8 cellular contexts compared by ENCODE assay signal in the genomic region with DNA sequence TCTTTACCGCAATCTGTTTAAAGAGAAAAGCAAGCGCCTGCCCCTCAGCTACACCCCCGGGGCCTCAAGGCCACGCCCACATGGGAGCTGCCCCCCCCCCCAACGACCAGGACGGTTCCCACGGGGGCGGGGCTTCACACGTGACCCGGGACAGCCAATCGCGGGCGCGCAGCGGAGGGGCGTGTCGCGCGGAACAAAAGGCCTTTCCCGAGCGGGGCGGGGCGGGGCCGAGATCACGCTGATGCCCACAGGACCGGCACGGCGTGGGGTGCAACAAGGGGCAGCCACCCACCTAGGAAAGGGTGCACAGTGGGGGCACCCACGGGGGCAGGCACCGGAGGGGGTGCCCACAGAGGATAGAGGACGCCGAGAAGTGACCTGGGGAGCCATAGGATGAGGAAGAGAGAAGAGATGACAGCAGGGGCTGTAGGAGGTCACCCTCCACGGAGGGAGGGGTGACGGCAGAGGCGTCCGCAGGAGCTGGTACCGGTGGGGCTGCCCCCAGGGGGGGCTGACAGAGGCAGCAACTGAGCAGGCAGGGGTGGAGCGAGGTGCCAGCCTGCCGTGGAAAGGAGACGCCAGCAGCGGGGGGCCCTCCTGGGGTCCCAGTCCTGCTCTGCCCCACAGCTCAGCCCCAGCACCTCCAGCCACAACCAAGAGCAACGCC. TPM values are rescaled to one million over a fixed set of nuclear protein-coding genes. Genes with fewer than 3 reads are reported as not detected.
DNase-seq lines count a peak whose midpoint lies in the region; ATAC-seq and TF ChIP-seq lines count a peak whose summit lies in the region.

No MANE protein-coding gene starts in this region.

- H3K4me1 ChIP-seq in right lobe of liver: peaks cover 0 to 10% (median 0%) of the 10 kb centered on the region in 4 donors

- H3K4me3 ChIP-seq in AG04450 (ENCODE audit: low read depth, low read length) (peak overlapping the region; percentile 67), right lobe of liver (peak overlapping the region; percentile 9 to 49 (median 12))

- intact Hi-C loops in right lobe of liver (cut with DNase I): no loop called here

- TF ChIP-seq POLR2A in right lobe of liver (IDR thresholded peaks at IDR 0.05): no peak

- DNase-seq in AG04450 (ENCODE audit: low read depth, low spot score): peak; percentile 62
- peak; percentile 95 for DNase-seq in NCI-H69 (lab: John Stamatoyannopoulos, UW)
- DNase-seq in activated CD4-positive, alpha-beta T cell treated with anti-CD3 and anti-CD28 coated beads, Interleukin-2, amount 50 U/mL, for 48 hours: peak; percentile 96 to 97
- peak; percentile 95 for DNase-seq in dermis blood vessel endothelial cell
- peak; percentile 93 to 94 (median 94) for DNase-seq in right lobe of liver
- DNase-seq in stimulated activated CD4-positive, alpha-beta T cell treated with anti-CD3 and anti-CD28 coated beads, Interleukin-2, amount 100 ng/mL, for 48 hours: peak; percentile 97 to 98

- no peaks in the 10 kb centered on the region for H3K36me3 ChIP-seq in right lobe of liver

- no peak overlapping the region for H3K27ac ChIP-seq in AG04450 (ENCODE audit: low read depth, low read length)
- no peak overlapping the region for H3K27ac ChIP-seq in right lobe of liver

- CTCF ChIA-PET in AG04450 (lab: Charles Lee): no interaction called here

- H3K9me3 ChIP-seq in AG04450 (ENCODE audit: control insufficient read depth, insufficient read depth, low read length) (no peaks in the 10 kb centered on the region), right lobe of liver (no peaks in the 10 kb centered on the region)

- H3K27me3 ChIP-seq in AG04450 (ENCODE audit: control insufficient read depth, insufficient read depth, low read length): no peaks in the 10 kb centered on the region
- no peaks in the 10 kb centered on the region for H3K27me3 ChIP-seq in right lobe of liver

- POLR2A ChIA-PET in AG04450 (lab: Yijun Ruan, JAX): interaction anchor here (0.5 to 1.0 kb wide), 3 partner anchors 12 to 61 kb away, joined by 3 to 5 read pairs (median 5); partner anchors contain the start of gene UQCC4

- no peak for TF ChIP-seq CTCF in AG04450 (IDR thresholded peaks at IDR 0.05; ENCODE audit: low read depth, low read length)
- no peak for TF ChIP-seq CTCF in right lobe of liver (IDR thresholded peaks at IDR 0.05)

- 10% methylated on average over 13 of the region's 42 CpGs for WGBS in right lobe of liver (ENCODE audit: insufficient coverage, low coverage, low lambda C conversion rate, missing lambda C conversion rate)

- ATAC-seq in GM19023 (IDR thresholded peaks at IDR 0.05; ENCODE audit: unreplicated experiment) (peak; percentile 78), HG03439 (IDR thresholded peaks at IDR 0.05; ENCODE audit: unreplicated experiment) (peak; percentile 70), right lobe of liver (peak; percentile 88 to 100 (median 98))

RNA-seq across cellular contexts. Expression of gene UNKL, which starts 6.2 kb away (rescaled TPM):
- polyA plus RNA-seq in AG04450 (2011; rRNA removed): 7.6 and 9.3 TPM in 2 replicates
- 4.3 and 11.7 TPM in 2 replicates for polyA minus RNA-seq in AG04450 (2011; rRNA and poly(A)+ RNA removed)
- total RNA-seq in dermis blood vessel endothelial cell (8.2 and 14.5 TPM in 2 replicates), right lobe of liver (10 to 100 TPM in 4 of 6 experiments, 1 to 10 TPM in 2; 9.0 to 14.2 (median 12.0) TPM)

RNA-seq across cellular contexts. Expression of gene UQCC4, which starts 12.2 kb away (rescaled TPM):
- polyA plus RNA-seq in AG04450 (2011; rRNA removed): 14.2 and 15.2 TPM in 2 replicates
- polyA minus RNA-seq in AG04450 (2011; rRNA and poly(A)+ RNA removed): 5.3 and 6.1 TPM in 2 replicates
- total RNA-seq in dermis blood vessel endothelial cell (13.7 and 19.7 TPM in 2 replicates), right lobe of liver (10 to 100 TPM in 1 of 6 experiments, 1 to 10 TPM in 5; 5.6 to 11.5 (median 6.0) TPM)

RNA-seq across cellular contexts. Expression of gene PERCC1, which starts 22.6 kb away (rescaled TPM):
- not detected in 2 replicates for polyA plus RNA-seq in AG04450 (2011; rRNA removed)
- polyA minus RNA-seq in AG04450 (2011; rRNA and poly(A)+ RNA removed): not detected in 2 replicates
- not detected in 2 replicates for total RNA-seq in dermis blood vessel endothelial cell
- not detected for total RNA-seq in right lobe of liver

RNA-seq across cellular contexts. Expression of gene CCDC154, which starts 36.1 kb away (rescaled TPM):
- polyA plus RNA-seq in AG04450 (2011; rRNA removed): 0.02 and 0.06 TPM in 2 replicates
- polyA minus RNA-seq in AG04450 (2011; rRNA and poly(A)+ RNA removed): not detected in 2 replicates
- total RNA-seq in dermis blood vessel endothelial cell (0.09 and 0.34 TPM in 2 replicates), right lobe of liver (1 to 10 TPM in 2 of 6 experiments, under 1 TPM in 3, not detected in 1; 0.25 to 1.7 (median 0.79) TPM)

RNA-seq across cellular contexts. Expression of gene GNPTG, which starts 56.6 kb away (rescaled TPM):
- 40.5 and 49.9 TPM in 2 replicates for polyA plus RNA-seq in AG04450 (2011; rRNA removed)
- polyA minus RNA-seq in AG04450 (2011; rRNA and poly(A)+ RNA removed): 17.7 and 29.0 TPM in 2 replicates
- 40.3 and 49.9 TPM in 2 replicates for total RNA-seq in dermis blood vessel endothelial cell
- 10 to 100 TPM; 44.3 to 72.8 (median 63.0) TPM for total RNA-seq in right lobe of liver
